28 cellular contexts compared by ENCODE assay signal in genomic region chr2:36702781-36703180, GRCh38. TPM values are rescaled to one million over a fixed set of nuclear protein-coding genes. Genes with fewer than 3 reads are reported as not detected.
"Had no signal": no experiment of that assay in that cellular context is flagged by ENCODE, and none has a peak within 500 bp of the region (broad histone marks: within the 10 kb centered on the region; RNA-seq: fewer than 3 reads in every experiment).

No MANE protein-coding gene starts in this region.

- H3K27me3 ChIP-seq: cardiac muscle cell, right lobe of liver, vagina had no signal

- H3K4me3 Mint-ChIP-seq: activated B cell treated with CpG ODN at 0.5 μM for 24 hours; activated CD4-positive, alpha-beta memory T cell treated with anti-CD3 and anti-CD28 coated beads, Interleukin-2, amount 10 ng/mL, durations not matched to agents 7 days and 5 days; activated CD4-positive, alpha-beta T cell treated with anti-CD3 and anti-CD28 coated beads for 36 hours; activated naive CD4-positive, alpha-beta T cell treated with anti-CD3 and anti-CD28 coated beads, Interleukin-2, amount 10 ng/mL, durations not matched to agents 7 days and 5 days; activated T-cell treated with anti-CD3 and anti-CD28 coated beads, Interleukin-2, amount 50 U/mL, for 72 hours; endodermal cell; nephron progenitor cell; stimulated activated memory B cell treated with anti-CD40 and anti-IgM and Interleukin-4, amounts not matched to agents 10 μg/mL and 1 μg/mL and 100 μg/mL, for 72 hours; T-helper 1 cell treated with Interleukin-12 subunit alpha and Interleukin-12 subunit beta and Interleukin-4 antibody, amounts not matched to agents 30 μg/mL and 1 μg/mL, for 36 hours; type B pancreatic cell had no signal

- DNase-seq: activated B cell treated with CpG ODN at 0.5 μM for 24 hours; activated CD4-positive, alpha-beta memory T cell treated with anti-CD3 and anti-CD28 coated beads, Interleukin-2, amount 10 ng/mL, durations not matched to agents 7 days and 5 days; activated CD4-positive, alpha-beta T cell treated with anti-CD3 and anti-CD28 coated beads for 36 hours; activated effector memory CD4-positive, alpha-beta T cell treated with Interleukin-2 at 50 U/mL for 16 hours; activated naive CD4-positive, alpha-beta T cell treated with anti-CD3 and anti-CD28 coated beads, Interleukin-2, amount 10 ng/mL, durations not matched to agents 7 days and 5 days; activated T-cell treated with anti-CD3 and anti-CD28 coated beads, Interleukin-2, amount 50 U/mL, for 72 hours; cortex of kidney; endodermal cell; foreskin fibroblast; nephron progenitor cell; right lobe of liver; stimulated activated CD4-positive, alpha-beta T cell treated with anti-CD3 and anti-CD28 coated beads, Interleukin-2, amount 100 ng/mL, for 24 hours; T1000 had no signal

- H3K9ac ChIP-seq: parathyroid adenoma had no signal

- H3K4me1 ChIP-seq: parathyroid adenoma, right lobe of liver had no signal

- H3K36me3 Mint-ChIP-seq: activated naive CD4-positive, alpha-beta T cell treated with anti-CD3 and anti-CD28 coated beads, Interleukin-2, amount 10 ng/mL, durations not matched to agents 7 days and 5 days; stimulated activated memory B cell treated with anti-CD40 and anti-IgM and Interleukin-4, amounts not matched to agents 10 μg/mL and 1 μg/mL and 100 μg/mL, for 72 hours had no signal

- H3K79me2 ChIP-seq: parathyroid adenoma had no signal

- H3K4me1 Mint-ChIP-seq: activated B cell treated with CpG ODN at 0.5 μM for 24 hours; activated CD4-positive, alpha-beta memory T cell treated with anti-CD3 and anti-CD28 coated beads, Interleukin-2, amount 10 ng/mL, durations not matched to agents 7 days and 5 days; activated CD4-positive, alpha-beta T cell treated with anti-CD3 and anti-CD28 coated beads for 36 hours; activated naive CD4-positive, alpha-beta T cell treated with anti-CD3 and anti-CD28 coated beads, Interleukin-2, amount 10 ng/mL, durations not matched to agents 7 days and 5 days; stimulated activated memory B cell treated with anti-CD40 and anti-IgM and Interleukin-4, amounts not matched to agents 10 μg/mL and 1 μg/mL and 100 μg/mL, for 72 hours had no signal

- H3K9me3 ChIP-seq: right lobe of liver, vagina had no signal

- ATAC-seq: activated CD4-positive, alpha-beta T cell treated with anti-CD3 and anti-CD28 coated beads for 36 hours; activated T-cell treated with anti-CD3 and anti-CD28 coated beads, Interleukin-2, amount 50 U/mL, for 72 hours; left lobe of liver; stimulated activated memory B cell treated with anti-CD40 and anti-IgM and Interleukin-4, amounts not matched to agents 10 μg/mL and 1 μg/mL and 100 μg/mL, for 72 hours had no signal

- H3K27ac ChIP-seq: cardiac muscle cell, epithelial cell of prostate, parathyroid adenoma, right lobe of liver, vagina had no signal

- H3K36me3 ChIP-seq: cardiac muscle cell, right lobe of liver, vagina had no signal

- H3K27ac Mint-ChIP-seq: activated B cell treated with CpG ODN at 0.5 μM for 24 hours; activated CD4-positive, alpha-beta memory T cell treated with anti-CD3 and anti-CD28 coated beads, Interleukin-2, amount 10 ng/mL, durations not matched to agents 7 days and 5 days; activated CD4-positive, alpha-beta T cell treated with anti-CD3 and anti-CD28 coated beads for 36 hours; activated naive CD4-positive, alpha-beta T cell treated with anti-CD3 and anti-CD28 coated beads, Interleukin-2, amount 10 ng/mL, durations not matched to agents 7 days and 5 days; activated T-cell treated with anti-CD3 and anti-CD28 coated beads, Interleukin-2, amount 50 U/mL, for 72 hours; endodermal cell; nephron progenitor cell; stimulated activated memory B cell treated with anti-CD40 and anti-IgM and Interleukin-4, amounts not matched to agents 10 μg/mL and 1 μg/mL and 100 μg/mL, for 72 hours; T-helper 1 cell treated with Interleukin-12 subunit alpha and Interleukin-12 subunit beta and Interleukin-4 antibody, amounts not matched to agents 30 μg/mL and 1 μg/mL, for 36 hours; type B pancreatic cell had no signal

- H2AFZ ChIP-seq: parathyroid adenoma had no signal

- H3K9me3 Mint-ChIP-seq: activated B cell treated with CpG ODN at 0.5 μM for 24 hours; activated CD4-positive, alpha-beta memory T cell treated with anti-CD3 and anti-CD28 coated beads, Interleukin-2, amount 10 ng/mL, durations not matched to agents 7 days and 5 days; activated naive CD4-positive, alpha-beta T cell treated with anti-CD3 and anti-CD28 coated beads, Interleukin-2, amount 10 ng/mL, durations not matched to agents 7 days and 5 days; activated T-cell treated with anti-CD3 and anti-CD28 coated beads, Interleukin-2, amount 50 U/mL, for 72 hours; endodermal cell; nephron progenitor cell; stimulated activated memory B cell treated with anti-CD40 and anti-IgM and Interleukin-4, amounts not matched to agents 10 μg/mL and 1 μg/mL and 100 μg/mL, for 72 hours; T-helper 1 cell treated with Interleukin-12 subunit alpha and Interleukin-12 subunit beta and Interleukin-4 antibody, amounts not matched to agents 30 μg/mL and 1 μg/mL, for 36 hours; type B pancreatic cell had no signal

- H3K4me3 ChIP-seq: cardiac muscle cell, right lobe of liver, skin epidermis, vagina had no signal

RNA-seq across cellular contexts. Expression of gene VIT, which starts 6.3 kb away (rescaled TPM):
- total RNA-seq: activated B cell treated with CpG ODN at 0.5 μM for 24 hours; activated CD4-positive, alpha-beta memory T cell treated with anti-CD3 and anti-CD28 coated beads, Interleukin-2, amount 10 ng/mL, durations not matched to agents 7 days and 5 days; activated CD4-positive, alpha-beta T cell treated with anti-CD3 and anti-CD28 coated beads for 36 hours; activated T-cell treated with anti-CD3 and anti-CD28 coated beads, Interleukin-2, amount 50 U/mL, for 72 hours; cardiac muscle cell; glomerular endothelial cell; kidney epithelial cell; left lobe of liver; lung microvascular endothelial cell; mononuclear cell; myocyte; right lobe of liver; temporal lobe had no signal
- polyA plus RNA-seq: cardiac muscle cell had no signal
